ENCODE assay signal across 1 cellular context in the genomic region with DNA sequence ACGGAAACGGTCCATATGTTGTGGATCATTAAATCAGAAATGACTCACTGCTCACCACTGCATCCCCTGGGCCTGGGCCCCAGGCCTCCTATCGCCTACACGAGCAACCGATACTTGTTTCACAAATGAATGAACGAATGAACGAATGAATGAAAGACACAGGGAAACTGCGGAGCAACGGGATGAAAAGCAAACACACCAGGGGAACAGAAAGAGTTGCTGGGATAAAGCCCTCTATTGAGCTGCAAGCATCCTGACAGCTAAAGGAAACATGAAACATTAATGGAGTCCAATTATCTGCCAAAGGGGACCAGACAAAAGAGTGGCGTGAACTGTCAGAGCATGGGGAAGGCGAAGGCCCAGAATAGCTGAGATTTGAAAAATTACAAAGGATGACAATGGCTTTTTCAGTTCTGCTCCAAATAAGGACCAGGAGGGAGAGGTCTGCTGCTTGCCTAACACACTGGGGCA.
TF ChIP-seq lines count a peak whose summit lies in the region.

No MANE protein-coding gene starts in this region.

TF ChIP-seq in neural cell, 6 proteins besides CTCF, POLR2A, EP300 and RAD21 (continued from another document):
- TF ChIP-seq REST (IDR thresholded peaks at IDR 0.05; ENCODE audit: borderline replicate concordance) (peak; percentile 92), EZH2 (IDR thresholded peaks at IDR 0.05; ENCODE audit: borderline replicate concordance, insufficient read depth, low read length, poor library complexity, severe bottlenecking) (no peak), MXI1 (conservative IDR thresholded peaks at IDR 0.05; ENCODE audit: poor library complexity, severe bottlenecking) (no peak), SMC3 (conservative IDR thresholded peaks at IDR 0.05; ENCODE audit: poor library complexity) (peak; percentile 11), POLR2AphosphoS5 (IDR thresholded peaks at IDR 0.05) (peak; percentile 81)
TF ChIP-seq in neural cell: peak in this region for 3.
